ENCODE assay signal across 8 cellular contexts in the genomic region with DNA sequence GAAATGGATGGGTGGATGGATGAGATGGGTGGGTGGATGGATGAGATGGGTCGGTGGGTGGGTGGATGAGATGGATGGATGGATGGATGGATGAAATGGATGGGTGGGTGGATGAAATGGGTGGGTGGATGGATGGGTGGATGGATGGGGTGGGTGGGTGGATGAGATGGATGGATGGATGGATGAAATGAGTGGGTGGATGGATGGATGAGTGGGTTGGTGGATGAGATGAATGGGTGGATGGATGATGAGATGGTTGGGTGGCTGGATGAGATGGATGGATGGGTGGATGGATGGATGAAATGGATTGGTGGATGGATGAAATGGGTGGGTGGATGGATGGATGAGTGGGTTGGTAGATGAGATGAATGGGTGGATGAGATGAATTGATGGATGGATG. TPM values are rescaled to one million over a fixed set of nuclear protein-coding genes. Genes with fewer than 3 reads are reported as not detected.
"Had no signal": no experiment of that assay in that cellular context is flagged by ENCODE, and none has a peak within 500 bp of the region (broad histone marks: within the 10 kb centered on the region; RNA-seq: fewer than 3 reads in every experiment).

No MANE protein-coding gene starts in this region.

- FAIRE-seq: HTR-8/SVneo had no signal

- H3K9ac ChIP-seq: KMS-11 had no signal

- H3K4me2 ChIP-seq: GM23338, KMS-11 had no signal

- H3K27ac Mint-ChIP-seq: GM23338 had no signal

- H3K4me3 Mint-ChIP-seq: GM23338 had no signal

- H2AFZ ChIP-seq: GM23338 had no signal

- H3K27ac ChIP-seq: KMS-11 had no signal

- H3K4me3 ChIP-seq: GM23338, HAP-1 had no signal

- H3K36me3 ChIP-seq: HAP-1 had no signal

- H3K9me3 ChIP-seq: HAP-1 had no signal

- DNase-seq: H7, IMR-90, KBM-7 had no signal

RNA-seq across cellular contexts. Expression of a gene that starts 35.7 kb away (rescaled TPM):
- total RNA-seq: HT-29 had no signal
